12 cellular contexts compared by ENCODE assay signal in genomic region chr15:29700296-29700695, GRCh38.
DNase-seq lines count a peak whose midpoint lies in the region; ATAC-seq and TF ChIP-seq lines count a peak whose summit lies in the region.
"Had no signal": no experiment of that assay in that cellular context is flagged by ENCODE, and none has a peak within 500 bp of the region (broad histone marks: within the 10 kb centered on the region; RNA-seq: fewer than 3 reads in every experiment).

No MANE protein-coding gene starts in this region.

- intact Hi-C loops in A673 (cut with micrococcal nuclease; ENCODE audit: unreplicated experiment) = no loop called here
- intact Hi-C loops in HCT116 (cut with micrococcal nuclease) = no loop called here

- no peak overlapping the region for H3K4me2 ChIP-seq in HCT116 (ENCODE audit: low read length)
- H3K4me2 ChIP-seq: BLaER1, GM23338 had no signal

- no peak for ATAC-seq in HCT116
- ATAC-seq: GM23338 had no signal

- no peak overlapping the region for H3K9ac ChIP-seq in HCT116 (ENCODE audit: low read length)
- H3K9ac ChIP-seq: BLaER1 had no signal

- CTCF ChIA-PET in A673 (lab: Charles Lee) (no interaction called here), HCT116 (lab: Charles Lee) (no interaction called here)

- TF ChIP-seq POLR2A in HCT116 (IDR thresholded peaks at IDR 0.05; ENCODE audit: borderline replicate concordance, extremely low read depth, insufficient read depth, insufficient read length) = no peak

- H3K9me3 ChIP-seq in A673 (ENCODE audit: low read depth, low read length, poor library complexity, severe bottlenecking) (no peaks in the 10 kb centered on the region), HCT116 (ENCODE audit: control insufficient read depth in 1 of 2, insufficient read depth in 1 of 2, low read depth in 1 of 2, low read length in 2 of 2) (no peaks in the 10 kb centered on the region), WERI-Rb-1 (ENCODE audit: severe bottlenecking) (no peaks in the 10 kb centered on the region)

- POLR2A ChIA-PET in A673 (lab: Charles Lee; ENCODE audit: low non-redundant PET) = no interaction called here
- POLR2A ChIA-PET in HCT116 (lab: Charles Lee) = no interaction called here

- H3K4me3 Mint-ChIP-seq in nephron progenitor cell = no peak overlapping the region
- H3K4me3 Mint-ChIP-seq: GM23338 had no signal

- TSS peak; percentile 79 for BruUV-seq in A673 (replicated peaks; lab: Mats Ljungman, UMichigan)
- BruUV-seq in HCT116 (replicated peaks; lab: Mats Ljungman, UMichigan) = TSS peak; percentile 33

- peak overlapping the region; percentile 5 for H3K27ac Mint-ChIP-seq in nephron progenitor cell
- H3K27ac Mint-ChIP-seq: GM23338 had no signal

- H3K9me2 ChIP-seq in HCT116 (ENCODE audit: insufficient read depth) = no peaks in the 10 kb centered on the region

- H3K4me1 ChIP-seq in A673 (ENCODE audit: insufficient read depth, low read length, poor library complexity, severe bottlenecking) (no peaks in the 10 kb centered on the region), HCT116 (ENCODE audit: control insufficient read depth in 1 of 2, insufficient read depth in 2 of 2, low read length in 2 of 2) (peaks cover 10 to 27% of the 10 kb centered on the region in 2 experiments)
- H3K4me1 ChIP-seq: BLaER1 had no signal

- RAD21 ChIA-PET in HCT116 (lab: Charles Lee; ENCODE audit: low non-redundant PET in 1 of 2, low total read pairs in 2 of 2, uncharacterized antibody in 2 of 2, unreplicated experiment in 2 of 2) = no interaction called here

- H3K36me3 ChIP-seq in A673 (ENCODE audit: insufficient read depth, low read length, poor library complexity, severe bottlenecking) = no peaks in the 10 kb centered on the region
- peaks cover 9 to 24% of the 10 kb centered on the region in 2 experiments; a peak in 3 of 4 replicates for H3K36me3 ChIP-seq in HCT116 (ENCODE audit: control insufficient read depth in 1 of 2, insufficient read depth in 2 of 2, low read length in 2 of 2)
- peaks cover 60% of the 10 kb centered on the region for H3K36me3 ChIP-seq in WERI-Rb-1
- H3K36me3 ChIP-seq: BLaER1 had no signal

- peaks cover 11% of the 10 kb centered on the region for H3K4me1 Mint-ChIP-seq in nephron progenitor cell
- H3K4me1 Mint-ChIP-seq: GM23338 had no signal

- no peak overlapping the region for H3K4me3 ChIP-seq in A673 (ENCODE audit: low read depth, low read length, poor library complexity, severe bottlenecking)
- H3K4me3 ChIP-seq in HCT116 (replicated peaks in 1 of 2; ENCODE audit: low read depth in 1 of 2, low read length in 2 of 2) = no peak overlapping the region
- no peak overlapping the region for H3K4me3 ChIP-seq in WERI-Rb-1 (ENCODE audit: low read depth, low read length)
- H3K4me3 ChIP-seq: BLaER1, GM23338 had no signal

- H3K79me2 ChIP-seq in HCT116 (ENCODE audit: insufficient read depth, low read length) = no peaks in the 10 kb centered on the region

- no peak overlapping the region for H3K27ac ChIP-seq in A673 (ENCODE audit: low read depth, low read length, poor library complexity, severe bottlenecking)
- H3K27ac ChIP-seq in HCT116 (ENCODE audit: low read depth, low read length) = no peak overlapping the region
- H3K27ac ChIP-seq in WERI-Rb-1 = peak overlapping the region; percentile 98
- H3K27ac ChIP-seq: BLaER1 had no signal

- TF ChIP-seq CTCF in A673 (conservative IDR thresholded peaks at IDR 0.05; ENCODE audit: low read depth, low read length) (no peak), HCT116 (IDR thresholded peaks at IDR 0.05 in 2 of 3, conservative IDR thresholded peaks at IDR 0.05 in 1 of 3; ENCODE audit: borderline replicate concordance in 1 of 3, insufficient read depth in 1 of 3, low read depth in 2 of 3, low read length in 2 of 3) (no peak), WERI-Rb-1 (IDR thresholded peaks at IDR 0.05; ENCODE audit: low read depth, low read length) (no peak), nephron progenitor cell (IDR thresholded peaks at IDR 0.05) (no peak)

- peaks cover 1% of the 10 kb centered on the region for H3K9me3 Mint-ChIP-seq in nephron progenitor cell
- H3K9me3 Mint-ChIP-seq: GM23338 had no signal

- DNase-seq in A673 (ENCODE audit: low spot score) (no peak), HCT116 (ENCODE audit: low read depth, low spot score) (no peak), WERI-Rb-1 (no peak), nephron progenitor cell (no peak), cerebellar nuclear complex (lab: John Stamatoyannopoulos, UW) (no peak), NCI-H187 (lab: John Stamatoyannopoulos, UW) (no peak)
- DNase-seq: AML-193, DND-41, GDM1, H7 had no signal

- no peak for TF ChIP-seq RAD21 in HCT116 (IDR thresholded peaks at IDR 0.05; ENCODE audit: low read depth)

- no peaks in the 10 kb centered on the region for H3K27me3 Mint-ChIP-seq in nephron progenitor cell (ENCODE audit: low read depth, poor library complexity)

- no peaks in the 10 kb centered on the region for H4K20me1 ChIP-seq in HCT116 (ENCODE audit: insufficient read depth)
- H4K20me1 ChIP-seq: BLaER1 had no signal

- peaks cover 60% of the 10 kb centered on the region for H3K36me3 Mint-ChIP-seq in nephron progenitor cell (ENCODE audit: low read depth)

- H3K27me3 ChIP-seq in A673 (replicated peaks; ENCODE audit: insufficient read depth, low read depth, low read length, poor library complexity) = no peaks in the 10 kb centered on the region
- H3K27me3 ChIP-seq in HCT116 (ENCODE audit: insufficient read depth, low read length) = no peaks in the 10 kb centered on the region
- no peaks in the 10 kb centered on the region for H3K27me3 ChIP-seq in WERI-Rb-1 (ENCODE audit: insufficient read depth, low read depth, severe bottlenecking)
- H3K27me3 ChIP-seq: BLaER1 had no signal

- H2AFZ ChIP-seq in HCT116 (ENCODE audit: low read depth, low read length, poor library complexity, severe bottlenecking) = no peak overlapping the region
- H2AFZ ChIP-seq: GM23338 had no signal

TF ChIP-seq in HCT116, 20 proteins besides CTCF, POLR2A, EP300 and RAD21 (continues in another document):
- TF ChIP-seq EZH2phosphoT487 (IDR thresholded peaks at IDR 0.05; ENCODE audit: borderline replicate concordance) = no peak
- TF ChIP-seq YY1 (IDR thresholded peaks at IDR 0.05; ENCODE audit: extremely low read depth, insufficient replicate concordance, low read depth, low read length) = no peak
- TF ChIP-seq EZH2 (IDR thresholded peaks at IDR 0.05) = no peak
- no peak for TF ChIP-seq ELF1 (IDR thresholded peaks at IDR 0.05; ENCODE audit: borderline replicate concordance, low read depth)
- no peak for TF ChIP-seq ZFX (IDR thresholded peaks at IDR 0.05)
- TF ChIP-seq SRF (IDR thresholded peaks at IDR 0.05; ENCODE audit: low read depth) = no peak
- TF ChIP-seq ZBTB33 (IDR thresholded peaks at IDR 0.05; ENCODE audit: extremely low read depth, insufficient replicate concordance, low read length) = no peak
- no peak for TF ChIP-seq POLR2AphosphoS5 (IDR thresholded peaks at IDR 0.05; ENCODE audit: low read depth, low read length)
- no peak for TF ChIP-seq CBX3 (IDR thresholded peaks at IDR 0.05; ENCODE audit: low read depth)
- TF ChIP-seq, protein P1, sequence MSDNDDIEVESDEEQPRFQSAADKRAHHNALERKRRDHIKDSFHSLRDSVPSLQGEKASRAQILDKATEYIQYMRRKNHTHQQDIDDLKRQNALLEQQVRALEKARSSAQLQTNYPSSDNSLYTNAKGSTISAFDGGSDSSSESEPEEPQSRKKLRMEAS (IDR thresholded peaks at IDR 0.05) = no peak
- TF ChIP-seq ATF3 (IDR thresholded peaks at IDR 0.05) = no peak
- no peak for TF ChIP-seq SP1 (IDR thresholded peaks at IDR 0.05; ENCODE audit: low read depth)
- TF ChIP-seq, protein P2, sequence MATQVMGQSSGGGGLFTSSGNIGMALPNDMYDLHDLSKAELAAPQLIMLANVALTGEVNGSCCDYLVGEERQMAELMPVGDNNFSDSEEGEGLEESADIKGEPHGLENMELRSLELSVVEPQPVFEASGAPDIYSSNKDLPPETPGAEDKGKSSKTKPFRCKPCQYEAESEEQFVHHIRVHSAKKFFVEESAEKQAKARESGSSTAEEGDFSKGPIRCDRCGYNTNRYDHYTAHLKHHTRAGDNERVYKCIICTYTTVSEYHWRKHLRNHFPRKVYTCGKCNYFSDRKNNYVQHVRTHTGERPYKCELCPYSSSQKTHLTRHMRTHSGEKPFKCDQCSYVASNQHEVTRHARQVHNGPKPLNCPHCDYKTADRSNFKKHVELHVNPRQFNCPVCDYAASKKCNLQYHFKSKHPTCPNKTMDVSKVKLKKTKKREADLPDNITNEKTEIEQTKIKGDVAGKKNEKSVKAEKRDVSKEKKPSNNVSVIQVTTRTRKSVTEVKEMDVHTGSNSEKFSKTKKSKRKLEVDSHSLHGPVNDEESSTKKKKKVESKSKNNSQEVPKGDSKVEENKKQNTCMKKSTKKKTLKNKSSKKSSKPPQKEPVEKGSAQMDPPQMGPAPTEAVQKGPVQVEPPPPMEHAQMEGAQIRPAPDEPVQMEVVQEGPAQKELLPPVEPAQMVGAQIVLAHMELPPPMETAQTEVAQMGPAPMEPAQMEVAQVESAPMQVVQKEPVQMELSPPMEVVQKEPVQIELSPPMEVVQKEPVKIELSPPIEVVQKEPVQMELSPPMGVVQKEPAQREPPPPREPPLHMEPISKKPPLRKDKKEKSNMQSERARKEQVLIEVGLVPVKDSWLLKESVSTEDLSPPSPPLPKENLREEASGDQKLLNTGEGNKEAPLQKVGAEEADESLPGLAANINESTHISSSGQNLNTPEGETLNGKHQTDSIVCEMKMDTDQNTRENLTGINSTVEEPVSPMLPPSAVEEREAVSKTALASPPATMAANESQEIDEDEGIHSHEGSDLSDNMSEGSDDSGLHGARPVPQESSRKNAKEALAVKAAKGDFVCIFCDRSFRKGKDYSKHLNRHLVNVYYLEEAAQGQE (IDR thresholded peaks at IDR 0.05; ENCODE audit: low read depth) = no peak
- no peak for TF ChIP-seq SIN3A (IDR thresholded peaks at IDR 0.05; ENCODE audit: low read depth)
